ENCODE assay signal across 8 cellular contexts in the genomic region with DNA sequence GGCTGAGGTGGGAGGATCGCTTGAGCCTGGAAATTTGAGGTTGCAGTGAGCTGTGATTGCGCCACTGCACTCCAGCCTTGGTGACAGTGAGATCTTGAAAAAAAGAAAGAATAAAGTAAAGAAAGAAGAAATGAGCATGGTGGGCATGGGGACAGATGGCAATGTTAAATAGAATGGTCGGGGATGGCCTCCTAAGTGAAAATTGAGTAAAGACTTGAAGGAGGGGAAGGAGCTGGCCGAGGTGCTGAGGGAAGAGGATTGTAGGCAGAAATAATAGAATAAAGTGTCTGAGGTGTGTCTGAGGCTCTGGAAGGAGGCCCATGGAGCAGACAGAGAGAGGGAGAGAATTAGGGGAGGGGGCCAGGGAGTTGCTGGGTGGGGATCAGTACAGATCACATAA. TPM values are rescaled to one million over a fixed set of nuclear protein-coding genes. Genes with fewer than 3 reads are reported as not detected.
A peak's percentile ranks its signal among the peaks of the same experiment; 100 is the strongest.
DNase-seq lines count a peak whose midpoint lies in the region; ATAC-seq and TF ChIP-seq lines count a peak whose summit lies in the region.
"Not testable (repeated sequence)": the region's sequence is repeated elsewhere in the genome, so short reads cannot be mapped to it uniquely, and the experiment has no call there.

No MANE protein-coding gene starts in this region.

- H3K9me3 Mint-ChIP-seq in T-helper 1 cell treated with Interleukin-12 subunit alpha and Interleukin-12 subunit beta and Interleukin-4 antibody, amounts not matched to agents 30 μg/mL and 1 μg/mL, for 36 hours; activated T-helper 17 cell treated with anti-CD3 and anti-CD28 coated beads, Interleukin-2, amount 50 U/mL, for 72 hours; central memory CD8-positive, alpha-beta T cell; endothelial cell (ENCODE audit: unreplicated experiment); naive thymus-derived CD4-positive, alpha-beta T cell; stimulated activated naive CD8-positive, alpha-beta T cell treated with anti-CD3 and anti-CD28 coated beads, Interleukin-15, amount 100 ng/mL, for 72 hours: not testable (repeated sequence)

- CTCF ChIA-PET in HEK293 (lab: Yijun Ruan, JAX); naive thymus-derived CD4-positive, alpha-beta T cell (lab: Charles Lee): not testable (repeated sequence)

- H3K27me3 ChIP-seq in DND-41 (ENCODE audit: insufficient read depth, low read length, poor library complexity); naive thymus-derived CD4-positive, alpha-beta T cell (ENCODE audit: control insufficient read depth in 2 of 2, insufficient read depth in 2 of 2, low read length in 2 of 2): not testable (repeated sequence)

- H3K4me2 ChIP-seq in DND-41 (ENCODE audit: insufficient read depth, low read length), result not testable (repeated sequence)

- peak; percentile 21 for DNase-seq in DND-41
- not testable (repeated sequence) for DNase-seq in central memory CD8-positive, alpha-beta T cell (ENCODE audit: low spot score in 2 of 2); endothelial cell (ENCODE audit: low spot score); naive thymus-derived CD4-positive, alpha-beta T cell; stimulated activated naive CD8-positive, alpha-beta T cell treated with anti-CD3 and anti-CD28 coated beads, Interleukin-15, amount 100 ng/mL, for 72 hours

- not testable (repeated sequence) for H3K4me3 Mint-ChIP-seq in T-helper 1 cell treated with Interleukin-12 subunit alpha and Interleukin-12 subunit beta and Interleukin-4 antibody, amounts not matched to agents 30 μg/mL and 1 μg/mL, for 36 hours; activated T-helper 17 cell treated with anti-CD3 and anti-CD28 coated beads, Interleukin-2, amount 50 U/mL, for 72 hours; naive thymus-derived CD4-positive, alpha-beta T cell; stimulated activated naive CD8-positive, alpha-beta T cell treated with anti-CD3 and anti-CD28 coated beads, Interleukin-15, amount 100 ng/mL, for 72 hours
- H3K4me3 Mint-ChIP-seq in central memory CD8-positive, alpha-beta T cell, result peak overlapping the region; percentile 8
- H3K4me3 Mint-ChIP-seq in endothelial cell (ENCODE audit: unreplicated experiment), result peak overlapping the region; percentile 44

- H3K4me1 ChIP-seq in DND-41 (ENCODE audit: insufficient read depth, low read length); HEK293 (ENCODE audit: control insufficient read depth, insufficient read depth, low read length); naive thymus-derived CD4-positive, alpha-beta T cell (ENCODE audit: control insufficient read depth in 2 of 2, insufficient read depth in 2 of 2, low read length in 2 of 2): not testable (repeated sequence)

- H3K4me1 Mint-ChIP-seq in T-helper 1 cell treated with Interleukin-12 subunit alpha and Interleukin-12 subunit beta and Interleukin-4 antibody, amounts not matched to agents 30 μg/mL and 1 μg/mL, for 36 hours (ENCODE audit: low read depth); activated T-helper 17 cell treated with anti-CD3 and anti-CD28 coated beads, Interleukin-2, amount 50 U/mL, for 72 hours; central memory CD8-positive, alpha-beta T cell; endothelial cell (ENCODE audit: unreplicated experiment); naive thymus-derived CD4-positive, alpha-beta T cell; stimulated activated naive CD8-positive, alpha-beta T cell treated with anti-CD3 and anti-CD28 coated beads, Interleukin-15, amount 100 ng/mL, for 72 hours: not testable (repeated sequence)

- not testable (repeated sequence) for H3K27ac ChIP-seq in DND-41 (ENCODE audit: low read length); HEK293 (ENCODE audit: extremely low read depth, low read depth, low read length); naive thymus-derived CD4-positive, alpha-beta T cell (ENCODE audit: low read depth, low read length)

- not testable (repeated sequence) for H3K4me3 ChIP-seq in DND-41 (ENCODE audit: low read depth in 1 of 2, low read length in 2 of 2); HEK293 (ENCODE audit: low read depth, low read length); naive thymus-derived CD4-positive, alpha-beta T cell (ENCODE audit: low read length)

- not testable (repeated sequence) for H4K20me1 ChIP-seq in DND-41 (ENCODE audit: insufficient read depth, low read length)

- not testable (repeated sequence) for TF ChIP-seq CTCF in DND-41 (IDR thresholded peaks at IDR 0.05; ENCODE audit: borderline replicate concordance, extremely low read depth, low read length, poor library complexity, severe bottlenecking); HEK293 (tag by site-specific recombination; IDR thresholded peaks at IDR 0.05); endothelial cell (IDR thresholded peaks at IDR 0.05; ENCODE audit: unreplicated experiment)

- not testable (repeated sequence) for H3K9ac ChIP-seq in DND-41 (ENCODE audit: low read depth, low read length)

- intact Hi-C loops in naive thymus-derived CD4-positive, alpha-beta T cell (cut with micrococcal nuclease), result not testable (repeated sequence)

- not testable (repeated sequence) for H3K79me2 ChIP-seq in DND-41 (ENCODE audit: insufficient read depth, low read length)

- POLR2A ChIA-PET in HEK293 (lab: Yijun Ruan, JAX); naive thymus-derived CD4-positive, alpha-beta T cell (lab: Charles Lee): not testable (repeated sequence)

- H3K9me3 ChIP-seq in DND-41 (ENCODE audit: insufficient read depth, low read length, severe bottlenecking); HEK293 (ENCODE audit: control insufficient read depth, insufficient read depth, low read depth, low read length); naive thymus-derived CD4-positive, alpha-beta T cell (ENCODE audit: control insufficient read depth in 2 of 3, low read length in 3 of 3): not testable (repeated sequence)

- peak overlapping the region; percentile 10 for H3K27ac Mint-ChIP-seq in T-helper 1 cell treated with Interleukin-12 subunit alpha and Interleukin-12 subunit beta and Interleukin-4 antibody, amounts not matched to agents 30 μg/mL and 1 μg/mL, for 36 hours
- H3K27ac Mint-ChIP-seq in activated T-helper 17 cell treated with anti-CD3 and anti-CD28 coated beads, Interleukin-2, amount 50 U/mL, for 72 hours, result peak overlapping the region; percentile 63
- peak overlapping the region; percentile 9 for H3K27ac Mint-ChIP-seq in central memory CD8-positive, alpha-beta T cell (ENCODE audit: low read depth)
- not testable (repeated sequence) for H3K27ac Mint-ChIP-seq in endothelial cell (ENCODE audit: unreplicated experiment)
- H3K27ac Mint-ChIP-seq in naive thymus-derived CD4-positive, alpha-beta T cell, result peak overlapping the region in 5 of 9 donors; percentile 40 to 65 (median 51)
- peak overlapping the region; percentile 80 to 93 for H3K27ac Mint-ChIP-seq in stimulated activated naive CD8-positive, alpha-beta T cell treated with anti-CD3 and anti-CD28 coated beads, Interleukin-15, amount 100 ng/mL, for 72 hours

- not testable (repeated sequence) for ATAC-seq in DND-41 (ENCODE audit: insufficient read depth, low read depth); activated T-helper 17 cell treated with anti-CD3 and anti-CD28 coated beads, Interleukin-2, amount 50 U/mL, for 72 hours (replicated peaks); central memory CD8-positive, alpha-beta T cell (replicated peaks; ENCODE audit: extremely low read depth, poor library complexity, severe bottlenecking); naive thymus-derived CD4-positive, alpha-beta T cell; stimulated activated naive CD8-positive, alpha-beta T cell treated with anti-CD3 and anti-CD28 coated beads, Interleukin-15, amount 100 ng/mL, for 72 hours

- not testable (repeated sequence) for H2AFZ ChIP-seq in DND-41 (ENCODE audit: low read depth, low read length)

- H3K36me3 ChIP-seq in DND-41 (ENCODE audit: insufficient read depth, low read length), result peaks cover 30% of the 10 kb centered on the region; the same call in 1 of the 2 replicates
- not testable (repeated sequence) for H3K36me3 ChIP-seq in HEK293 (ENCODE audit: control insufficient read depth in 2 of 2, insufficient read depth in 1 of 2, low read length in 2 of 2); naive thymus-derived CD4-positive, alpha-beta T cell (ENCODE audit: control insufficient read depth in 2 of 3, insufficient read depth in 3 of 3, low read length in 3 of 3)

- H3K27me3 Mint-ChIP-seq in T-helper 1 cell treated with Interleukin-12 subunit alpha and Interleukin-12 subunit beta and Interleukin-4 antibody, amounts not matched to agents 30 μg/mL and 1 μg/mL, for 36 hours (ENCODE audit: low read depth); activated T-helper 17 cell treated with anti-CD3 and anti-CD28 coated beads, Interleukin-2, amount 50 U/mL, for 72 hours; central memory CD8-positive, alpha-beta T cell; endothelial cell (ENCODE audit: unreplicated experiment); naive thymus-derived CD4-positive, alpha-beta T cell; stimulated activated naive CD8-positive, alpha-beta T cell treated with anti-CD3 and anti-CD28 coated beads, Interleukin-15, amount 100 ng/mL, for 72 hours: not testable (repeated sequence)

- H3K36me3 Mint-ChIP-seq in T-helper 1 cell treated with Interleukin-12 subunit alpha and Interleukin-12 subunit beta and Interleukin-4 antibody, amounts not matched to agents 30 μg/mL and 1 μg/mL, for 36 hours (ENCODE audit: low read depth), result peaks cover 14% of the 10 kb centered on the region
- peaks cover 57% of the 10 kb centered on the region for H3K36me3 Mint-ChIP-seq in activated T-helper 17 cell treated with anti-CD3 and anti-CD28 coated beads, Interleukin-2, amount 50 U/mL, for 72 hours (ENCODE audit: low read depth)
- H3K36me3 Mint-ChIP-seq in central memory CD8-positive, alpha-beta T cell (ENCODE audit: insufficient read depth), result peaks cover 30% of the 10 kb centered on the region
- H3K36me3 Mint-ChIP-seq in endothelial cell (ENCODE audit: low read depth, unreplicated experiment), result not testable (repeated sequence)
- peaks cover 0 to 16% (median 4%) of the 10 kb centered on the region in 5 donors for H3K36me3 Mint-ChIP-seq in naive thymus-derived CD4-positive, alpha-beta T cell

RNA-seq across cellular contexts. Expression of gene GARIN1A, which starts 26.2 kb away (rescaled TPM):
- 1 to 10 TPM; 1.8 TPM for total RNA-seq in activated T-helper 17 cell treated with anti-CD3 and anti-CD28 coated beads, Interleukin-2, amount 50 U/mL, for 72 hours
- 4.3 TPM for total RNA-seq in endothelial cell (ENCODE audit: unreplicated experiment)
- total RNA-seq in naive thymus-derived CD4-positive, alpha-beta T cell, result 1 to 10 TPM in 4 of 5 experiments, under 1 TPM in 1; 0.70 to 2.8 (median 1.8) TPM
- polyA plus RNA-seq in naive thymus-derived CD4-positive, alpha-beta T cell, result not detected
